Comparison of ENCODE assay signal across 6 cellular contexts in genomic region chr3:159447841-159448240, GRCh38.
"Had no signal": no experiment of that assay in that cellular context is flagged by ENCODE, and none has a peak within 500 bp of the region (broad histone marks: within the 10 kb centered on the region; RNA-seq: fewer than 3 reads in every experiment).

No MANE protein-coding gene starts in this region.

- H2AFZ ChIP-seq: GM23338 had no signal

- H3K27ac Mint-ChIP-seq: GM23338, H9 had no signal

- DNase-seq: H9, HCEC 1CT had no signal

- H3K4me3 Mint-ChIP-seq: GM23338, H9 had no signal

- H3K4me3 ChIP-seq: GM23338, K562 had no signal

- H3K4me1 Mint-ChIP-seq: GM23338, H9 had no signal

- H3K9me3 Mint-ChIP-seq: GM23338, H9 had no signal

- FAIRE-seq: H1, K562 had no signal

- H3K4me2 ChIP-seq: GM23338 had no signal

- H3K27ac ChIP-seq: HL-60 had no signal
